8 cellular contexts compared by ENCODE assay signal in genomic region chr6:89830385-89830809, GRCh38. TPM values are rescaled to one million over a fixed set of nuclear protein-coding genes. Genes with fewer than 3 reads are reported as not detected.
DNase-seq lines count a peak whose midpoint lies in the region; ATAC-seq and TF ChIP-seq lines count a peak whose summit lies in the region.

No MANE protein-coding gene starts in this region.

- H3K4me1 Mint-ChIP-seq in activated CD4-positive, alpha-beta T cell treated with anti-CD3 and anti-CD28 coated beads for 36 hours, result peaks cover 39% of the 10 kb centered on the region

- H3K36me3 ChIP-seq in iPS-20b (ENCODE audit: insufficient read depth, low read depth, low read length), result peaks cover 38% of the 10 kb centered on the region
- no peaks in the 10 kb centered on the region for H3K36me3 ChIP-seq in testis (ENCODE audit: low read depth, missing control alignments)

- TF ChIP-seq POLR2A in testis (IDR thresholded peaks at IDR 0.05), result no peak

- ATAC-seq in activated CD4-positive, alpha-beta T cell treated with anti-CD3 and anti-CD28 coated beads for 36 hours, result no peak
- ATAC-seq in GM18498 (IDR thresholded peaks at IDR 0.05; ENCODE audit: unreplicated experiment) (no peak), GM19452 (IDR thresholded peaks at IDR 0.05; ENCODE audit: unreplicated experiment) (no peak)

- H3K27ac Mint-ChIP-seq in activated CD4-positive, alpha-beta T cell treated with anti-CD3 and anti-CD28 coated beads for 36 hours, result peak overlapping the region; percentile 92

- H3K9me3 Mint-ChIP-seq in activated CD4-positive, alpha-beta T cell treated with anti-CD3 and anti-CD28 coated beads for 36 hours (ENCODE audit: low read depth), result no peaks in the 10 kb centered on the region

- intact Hi-C loops in activated CD4-positive, alpha-beta T cell treated with anti-CD3 and anti-CD28 coated beads for 36 hours (cut with DNase I, micrococcal nuclease), result loop anchor here (10.0 kb wide), 2 partner anchors 644 to 686 kb away; partner anchors contain the start of gene PM20D2 (in 1 of the 2)
- intact Hi-C loops in testis (cut with DNase I; ENCODE audit: low total_unique reads), result no loop called here

- CTCF ChIA-PET in activated CD4-positive, alpha-beta T cell treated with anti-CD3 and anti-CD28 coated beads for 36 hours (lab: Charles Lee), result no interaction called here

- peaks cover 37% of the 10 kb centered on the region for H3K36me3 Mint-ChIP-seq in activated CD4-positive, alpha-beta T cell treated with anti-CD3 and anti-CD28 coated beads for 36 hours (ENCODE audit: low read depth)

- H3K4me1 ChIP-seq in iPS-20b (ENCODE audit: insufficient read depth, low read length), result peaks cover 5% of the 10 kb centered on the region; the same call in 1 of the 2 replicates
- H3K4me1 ChIP-seq in testis, result peaks cover 8% of the 10 kb centered on the region

- WGBS in testis, 2 donors, result 5 to 9% methylated on average over 8 of the region's 8 CpGs

- H3K27me3 ChIP-seq in iPS-20b (ENCODE audit: insufficient read depth, low read length) (no peaks in the 10 kb centered on the region), testis (no peaks in the 10 kb centered on the region)

- H3K9me3 ChIP-seq in iPS-20b (ENCODE audit: insufficient read depth, low read depth, low read length) (no peaks in the 10 kb centered on the region), testis (no peaks in the 10 kb centered on the region)

- POLR2A ChIA-PET in activated CD4-positive, alpha-beta T cell treated with anti-CD3 and anti-CD28 coated beads for 36 hours (lab: Charles Lee), result interaction anchor here (0.5 kb wide), 1 partner anchor 444 kb away, joined by 3 read pairs; no protein-coding TSS in a partner anchor

- peak; percentile 15 for DNase-seq in activated CD4-positive, alpha-beta T cell treated with anti-CD3 and anti-CD28 coated beads for 36 hours
- DNase-seq in activated CD4-positive, alpha-beta T cell treated with anti-CD3 and anti-CD28 coated beads, Interleukin-2, amount 50 U/mL, for 1 hour, result no peak
- DNase-seq in testis, result no peak
- no peak for DNase-seq in GF-D8 (lab: John Stamatoyannopoulos, UW)

- peak overlapping the region; percentile 92 for H3K9ac ChIP-seq in iPS-20b (ENCODE audit: low read depth, low read length)

- H3K4me3 Mint-ChIP-seq in activated CD4-positive, alpha-beta T cell treated with anti-CD3 and anti-CD28 coated beads for 36 hours, result peak overlapping the region; percentile 97

- H3K27me3 Mint-ChIP-seq in activated CD4-positive, alpha-beta T cell treated with anti-CD3 and anti-CD28 coated beads for 36 hours, result no peaks in the 10 kb centered on the region

- H3K27ac ChIP-seq in iPS-20b (ENCODE audit: low read length) (peak overlapping the region; percentile 74), testis (peak overlapping the region in 1 of 2 donors; percentile 85)

- no peak for TF ChIP-seq CTCF in WI38 (IDR thresholded peaks at IDR 0.05; ENCODE audit: low read depth, low read length)
- TF ChIP-seq CTCF in testis (IDR thresholded peaks at IDR 0.05), result no peak

- H3K4me3 ChIP-seq in WI38 (ENCODE audit: low read depth, low read length), result peak overlapping the region; percentile 87
- H3K4me3 ChIP-seq in iPS-20b (ENCODE audit: low read length), result peak overlapping the region; percentile 94
- H3K4me3 ChIP-seq in testis, result peak overlapping the region; percentile 85 to 97

RNA-seq across cellular contexts. Expression of gene CASP8AP2, which starts 0.7 kb away (rescaled TPM):
- total RNA-seq in activated CD4-positive, alpha-beta T cell treated with anti-CD3 and anti-CD28 coated beads for 36 hours, result 10 to 100 TPM; 34.0 to 36.5 TPM
- 10 to 100 TPM; 18.3 to 21.6 TPM for total RNA-seq in testis
- 3.3 TPM for polyA plus RNA-seq in testis (ENCODE audit: insufficient read depth, low read depth, low replicate concordance)

RNA-seq across cellular contexts. Expression of gene MDN1, which starts 10.8 kb away (rescaled TPM):
- 10 to 100 TPM; 48.6 to 59.5 TPM for total RNA-seq in activated CD4-positive, alpha-beta T cell treated with anti-CD3 and anti-CD28 coated beads for 36 hours
- total RNA-seq in testis, result 10 to 100 TPM; 80.3 to 89.0 TPM
- polyA plus RNA-seq in testis (ENCODE audit: insufficient read depth, low read depth, low replicate concordance), result 39.1 TPM
